ENCODE assay signal across 1 cellular context in genomic region chr15:40287968-40288367, GRCh38.
TF ChIP-seq lines count a peak whose summit lies in the region.

No MANE protein-coding gene starts in this region.

TF ChIP-seq in A549, 52 proteins besides CTCF, POLR2A, EP300 and RAD21:
- no peak for TF ChIP-seq ZSCAN20 (CRISPR knock-in tag; IDR thresholded peaks at IDR 0.05)
- no peak for TF ChIP-seq GATA3 (IDR thresholded peaks at IDR 0.05; ENCODE audit: borderline replicate concordance)
- no peak for TF ChIP-seq PBX3 (IDR thresholded peaks at IDR 0.05)
- TF ChIP-seq, protein P1, sequence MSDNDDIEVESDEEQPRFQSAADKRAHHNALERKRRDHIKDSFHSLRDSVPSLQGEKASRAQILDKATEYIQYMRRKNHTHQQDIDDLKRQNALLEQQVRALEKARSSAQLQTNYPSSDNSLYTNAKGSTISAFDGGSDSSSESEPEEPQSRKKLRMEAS (IDR thresholded peaks at IDR 0.05) = no peak
- no peak for TF ChIP-seq HOXB5 (CRISPR knock-in tag; IDR thresholded peaks at IDR 0.05)
- no peak for TF ChIP-seq ZFP36 (IDR thresholded peaks at IDR 0.05; ENCODE audit: borderline replicate concordance, partially characterized antibody)
- TF ChIP-seq RFX5 (IDR thresholded peaks at IDR 0.05) = no peak
- no peak for TF ChIP-seq CBX2 (IDR thresholded peaks at IDR 0.05; ENCODE audit: borderline replicate concordance, low read depth)
